In the genomic region with DNA sequence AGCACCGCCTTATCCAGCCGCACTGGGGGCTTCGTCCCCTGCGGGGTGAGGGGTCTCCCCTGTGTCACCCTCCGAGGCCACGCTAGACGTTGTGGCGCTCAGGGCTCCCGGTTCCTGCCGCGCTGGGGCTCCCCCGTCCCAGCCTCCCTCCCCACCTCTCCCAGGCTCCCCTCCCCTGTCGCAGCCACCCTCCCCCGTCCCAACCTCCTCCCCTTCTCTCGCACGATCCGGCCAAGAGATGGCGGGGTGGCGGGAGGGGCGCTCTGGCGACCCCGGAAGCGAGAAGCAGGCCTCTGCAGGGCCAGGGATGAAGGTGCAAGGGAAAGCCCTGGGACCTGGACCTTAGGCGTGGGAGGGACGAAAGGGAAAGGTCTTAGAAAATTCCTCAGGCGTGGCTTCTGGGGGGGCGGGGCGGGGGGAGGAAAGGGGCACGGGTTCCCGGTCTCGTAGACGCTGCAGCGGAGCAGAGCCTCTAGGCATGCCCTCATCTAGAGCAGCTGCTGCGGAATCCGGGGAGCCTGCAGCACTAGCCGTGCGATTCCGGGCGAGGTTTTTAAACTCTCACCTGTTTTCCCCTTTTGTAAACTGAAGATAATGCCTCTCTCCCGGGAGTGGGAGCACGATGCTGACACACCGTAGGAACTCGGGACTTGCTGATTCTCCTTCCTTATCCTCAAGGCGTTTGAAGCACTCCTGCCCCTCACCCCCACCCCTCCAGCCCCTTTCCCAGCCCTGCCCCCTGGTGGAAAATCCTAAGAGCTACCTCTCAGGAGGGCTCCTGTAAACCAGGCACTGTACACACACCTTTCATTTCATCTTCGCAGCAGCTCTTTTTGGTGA, we compare ENCODE assay signal across 8 cellular contexts. TPM values are rescaled to one million over a fixed set of nuclear protein-coding genes. Genes with fewer than 3 reads are reported as not detected.
A peak's percentile ranks its signal among the peaks of the same experiment; 100 is the strongest.
DNase-seq lines count a peak whose midpoint lies in the region; ATAC-seq and TF ChIP-seq lines count a peak whose summit lies in the region.

No MANE protein-coding gene starts in this region.

- DNase-seq in AG04449 (ENCODE audit: low read depth, low spot score) (no peak), heart right ventricle (no peak), retinal pigment epithelial cell (ENCODE audit: low read depth) (no peak)
- DNase-seq in activated naive CD4-positive, alpha-beta T cell treated with anti-CD3 and anti-CD28 coated beads, Interleukin-2, amount 50 U/mL, for 16 hours: peak; percentile 49

- H3K4me2 ChIP-seq in OCI-LY1 (ENCODE audit: low read length): peak overlapping the region; percentile 65

- ATAC-seq in GM18502 (IDR thresholded peaks at IDR 0.05; ENCODE audit: poor library complexity, unreplicated experiment) (peak; percentile 63), HG03139 (IDR thresholded peaks at IDR 0.05; ENCODE audit: unreplicated experiment) (peak; percentile 55), heart right ventricle (peak; percentile 39 to 75 (median 62)), HG02870 (IDR thresholded peaks at IDR 0.05; ENCODE audit: unreplicated experiment) (no peak)

- no peaks in the 10 kb centered on the region for H3F3A ChIP-seq in OCI-LY1 (ENCODE audit: insufficient read depth, low read length)

- H3K9me3 ChIP-seq in OCI-LY1 (ENCODE audit: low read length) (no peaks in the 10 kb centered on the region), heart right ventricle (no peaks in the 10 kb centered on the region)

- H3K36me3 ChIP-seq in OCI-LY1 (ENCODE audit: insufficient read depth, low read length) (no peaks in the 10 kb centered on the region), heart right ventricle (no peaks in the 10 kb centered on the region)

- H4K20me1 ChIP-seq in OCI-LY1 (ENCODE audit: insufficient read depth, low read length): no peaks in the 10 kb centered on the region

- H3K9ac ChIP-seq in OCI-LY1 (ENCODE audit: low read length): no peak overlapping the region

- TF ChIP-seq CTCF in AG04449 (IDR thresholded peaks at IDR 0.05; ENCODE audit: insufficient read depth, low read length, missing control alignments) (peak; percentile 29), OCI-LY1 (IDR thresholded peaks at IDR 0.05; ENCODE audit: low read length) (peak; percentile 29; the same call in 1 of the 2 replicates), heart right ventricle (IDR thresholded peaks at IDR 0.05) (peak; percentile 15 to 58 (median 48)), retinal pigment epithelial cell (conservative IDR thresholded peaks at IDR 0.05; ENCODE audit: low read depth, low read length) (peak; percentile 61)

- CTCF ChIA-PET in AG04449 (lab: Yijun Ruan, JAX): interaction anchor here (0.9 to 5.2 kb wide), 19 partner anchors 9 to 748 kb away, joined by 3 to 50 read pairs (median 5); a partner anchor contains a TSS

- intact Hi-C loops in heart right ventricle (cut with DNase I): no loop called here

- POLR2A ChIA-PET in AG04449 (lab: Yijun Ruan, JAX): interaction anchor here (0.5 kb wide), 1 partner anchor 1165 kb away, joined by 3 read pairs; no protein-coding TSS in a partner anchor

- H3K27ac ChIP-seq in OCI-LY1 (ENCODE audit: low read depth, low read length, poor library complexity, severe bottlenecking) (no peak overlapping the region), heart right ventricle (peak overlapping the region in 9 of 10 donors; percentile 58 to 86 (median 69))

- H3K4me1 ChIP-seq in OCI-LY1 (ENCODE audit: insufficient read depth, low read length, severe bottlenecking) (no peaks in the 10 kb centered on the region), heart right ventricle (peaks cover 7 to 70% (median 43%) of the 10 kb centered on the region in 9 donors)

- 2 to 3% methylated on average over 43 to 45 of the region's 45 CpGs for WGBS in heart right ventricle, 2 donors

- no peaks in the 10 kb centered on the region for H3K9me2 ChIP-seq in OCI-LY1 (ENCODE audit: low read depth, low read length)

- H3K4me3 ChIP-seq in AG04449 (ENCODE audit: low read depth, low read length) (peak overlapping the region; percentile 60), OCI-LY1 (ENCODE audit: low read depth, low read length, poor library complexity, severe bottlenecking) (peak overlapping the region; percentile 50), heart right ventricle (peak overlapping the region; percentile 46 to 79 (median 61)), retinal pigment epithelial cell (ENCODE audit: low read length) (peak overlapping the region; percentile 59)

- no peak overlapping the region for H2AFZ ChIP-seq in OCI-LY1 (ENCODE audit: low read length)

- no peaks in the 10 kb centered on the region for H3K79me2 ChIP-seq in OCI-LY1 (ENCODE audit: insufficient read depth, low read length)

- 0 out of 2 replicates have a peak, but pooled peaks cover 3% of the 10 kb centered on the region for H3K27me3 ChIP-seq in OCI-LY1 (ENCODE audit: insufficient read depth, low read length)
- H3K27me3 ChIP-seq in heart right ventricle: peaks cover 0 to 5% (median 0%) of the 10 kb centered on the region in 7 donors

RNA-seq across cellular contexts. Expression of a gene that starts 14.4 kb away (rescaled TPM):
- total RNA-seq in heart right ventricle: 10 to 100 TPM in 4 of 10 donors, 1 to 10 TPM in 6; 3.4 to 32.1 (median 8.9) TPM
- 1 to 10 TPM; 1.2 to 2.6 TPM for polyA plus RNA-seq in heart right ventricle

RNA-seq across cellular contexts. Expression of a gene that starts 37.1 kb away (rescaled TPM):
- not detected for total RNA-seq in heart right ventricle
- polyA plus RNA-seq in heart right ventricle: under 1 TPM in 1 of 2 donors, not detected in 1; 0.01 TPM

RNA-seq across cellular contexts. Expression of a gene that starts 38.5 kb away (rescaled TPM):
- total RNA-seq in heart right ventricle: under 1 TPM in 3 of 10 donors, not detected in 7; 0.07 to 0.14 (median 0.13) TPM
- polyA plus RNA-seq in heart right ventricle: under 1 TPM; 0.01 to 0.29 TPM
